In the genomic region with DNA sequence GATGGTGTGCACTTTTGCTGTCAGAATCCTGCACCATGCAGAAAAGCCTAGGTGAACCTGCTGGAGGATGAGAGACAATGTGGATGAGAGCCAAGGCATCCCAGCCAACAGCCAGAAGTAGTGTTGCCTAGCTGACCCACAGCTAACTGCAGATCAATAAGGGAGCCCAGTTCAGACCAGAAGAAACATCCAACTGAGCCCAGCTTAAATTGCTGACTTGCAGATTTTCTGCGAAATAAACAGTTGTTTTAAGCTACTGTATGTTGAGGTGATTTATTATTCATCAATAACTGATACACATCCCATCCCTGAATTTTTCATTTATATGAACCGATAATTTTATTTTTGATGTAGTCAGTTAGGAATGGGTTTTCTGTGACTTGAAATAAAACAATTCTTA, we compare ENCODE assay signal across 23 cellular contexts. TPM values are rescaled to one million over a fixed set of nuclear protein-coding genes. Genes with fewer than 3 reads are reported as not detected.
DNase-seq lines count a peak whose midpoint lies in the region; ATAC-seq, FAIRE-seq and TF ChIP-seq lines count a peak whose summit lies in the region.
"Had no signal": no experiment of that assay in that cellular context is flagged by ENCODE, and none has a peak within 500 bp of the region (broad histone marks: within the 10 kb centered on the region; RNA-seq: fewer than 3 reads in every experiment).

No MANE protein-coding gene starts in this region.

- peaks cover 14% of the 10 kb centered on the region for H3K4me1 ChIP-seq in HepG2 (ENCODE audit: insufficient read depth, low read length)
- no peaks in the 10 kb centered on the region for H3K4me1 ChIP-seq in right lobe of liver
- H3K4me1 ChIP-seq in K562 (replicated peaks in 1 of 2; ENCODE audit: control insufficient read depth in 2 of 2, insufficient read depth in 2 of 2, low read length in 2 of 2): no peaks in the 10 kb centered on the region
- H3K4me1 ChIP-seq: BE2C, BLaER1, Caco-2 had no signal

- CTCF ChIA-PET in HepG2 (lab: Yijun Ruan, JAX; ENCODE audit: low intra/inter-chr PET ratio, low total read pairs) (no interaction called here), K562 (lab: Yijun Ruan, JAX; ENCODE audit: low intra/inter-chr PET ratio) (no interaction called here)

- 66% methylated on average over 2 of the region's 2 CpGs for WGBS in HepG2 (ENCODE audit: low lambda C conversion rate)
- WGBS in right lobe of liver (ENCODE audit: insufficient coverage, low coverage, low lambda C conversion rate, missing lambda C conversion rate): 66% methylated on average over 2 of the region's 2 CpGs
- WGBS in K562 (ENCODE audit: insufficient coverage, low coverage, missing lambda C conversion rate): 0% methylated on average over 2 of the region's 2 CpGs

- no peak for FAIRE-seq in HepG2 (lab: Jason Lieb, UNC)
- FAIRE-seq in K562 (lab: Jason Lieb, UNC): no peak
- FAIRE-seq: D721Med, G401.6, GM12891, GM19239 had no signal

- no peak overlapping the region for H2AFZ ChIP-seq in HepG2 (ENCODE audit: low read length)
- no peak overlapping the region for H2AFZ ChIP-seq in K562 (ENCODE audit: low read depth, low read length)

- no peaks in the 10 kb centered on the region for H3K9me1 ChIP-seq in K562 (ENCODE audit: control insufficient read depth, insufficient read depth, low read length)

- in situ Hi-C loops in HepG2 (cut with HindIII; ENCODE audit: extremely low pct_ligation_motif_present, low pct_unique_long_range_greater_than_20kb) (no loop called here), K562 (cut with MboI) (no loop called here)

- intact Hi-C loops in HepG2 (cut with micrococcal nuclease; ENCODE audit: unreplicated experiment) (no loop called here), right lobe of liver (cut with DNase I) (no loop called here), K562 (cut with micrococcal nuclease) (no loop called here)

- TF ChIP-seq EP300 in HepG2 (IDR thresholded peaks at IDR 0.05; ENCODE audit: low read depth in 2 of 2, low read length in 2 of 2) (no peak), HepG2 (CRISPR knock-in tag; IDR thresholded peaks at IDR 0.05; ENCODE audit: borderline replicate concordance) (no peak), K562 (IDR thresholded peaks at IDR 0.05; ENCODE audit: low read length) (no peak)

- H3K9me3 ChIP-seq in HepG2 (ENCODE audit: low read length) (no peaks in the 10 kb centered on the region), right lobe of liver (no peaks in the 10 kb centered on the region), K562 (replicated peaks; ENCODE audit: control insufficient read depth, insufficient read depth, low read depth, low read length) (no peaks in the 10 kb centered on the region; the same call in 1 of the 2 replicates)
- H3K9me3 ChIP-seq: BE2C, BLaER1, Caco-2 had no signal

- H3K4me2 ChIP-seq in HepG2 (ENCODE audit: low read depth, low read length) (no peak overlapping the region), K562 (ENCODE audit: insufficient read depth, low read length) (no peak overlapping the region)
- H3K4me2 ChIP-seq: BLaER1 had no signal

- TF ChIP-seq CTCF in HepG2 (CRISPR knock-in tag; IDR thresholded peaks at IDR 0.05) (no peak), right lobe of liver (IDR thresholded peaks at IDR 0.05) (no peak), K562 (IDR thresholded peaks at IDR 0.05 in 2 of 3, conservative IDR thresholded peaks at IDR 0.05 in 1 of 3; ENCODE audit: insufficient read depth in 2 of 3, low read depth in 1 of 3, low read length in 3 of 3) (no peak)

- POLR2A ChIA-PET in HepG2 (lab: Yijun Ruan, JAX) (interaction anchor here (1.1 kb wide), 1 partner anchor 42 kb away, joined by 3 read pairs; no protein-coding TSS in a partner anchor), K562 (lab: Yijun Ruan, JAX) (no interaction called here)

- no peak for ATAC-seq in HepG2
- ATAC-seq in right lobe of liver: no peak
- no peak for ATAC-seq in K562
- ATAC-seq in GM21528 (IDR thresholded peaks at IDR 0.05; ENCODE audit: low FRiP score, unreplicated experiment): no peak
- ATAC-seq: CD8-positive, alpha-beta T cell had no signal

- BruUV-seq in HepG2 (replicated peaks; lab: Mats Ljungman, UMichigan) (no TSS peak), K562 (replicated peaks; lab: Mats Ljungman, UMichigan) (no TSS peak)

- H3K27me3 ChIP-seq in HepG2 (ENCODE audit: control insufficient read depth in 1 of 2, insufficient read depth in 2 of 2, low read length in 2 of 2) (peaks cover 0 to 7% of the 10 kb centered on the region in 2 experiments; a peak in 1 of 5 replicates), right lobe of liver (no peaks in the 10 kb centered on the region), K562 (ENCODE audit: control insufficient read depth in 2 of 2, insufficient read depth in 2 of 2, low read length in 2 of 2) (no peaks in the 10 kb centered on the region)
- H3K27me3 ChIP-seq: BE2C, BLaER1 had no signal

- no peak overlapping the region for H3K9ac ChIP-seq in HepG2 (ENCODE audit: insufficient read depth, low read depth, low read length)
- no peak overlapping the region for H3K9ac ChIP-seq in K562 (ENCODE audit: insufficient read depth in 1 of 2, low read depth in 2 of 2, low read length in 2 of 2)
- H3K9ac ChIP-seq: BLaER1 had no signal

- H3K79me2 ChIP-seq in HepG2 (ENCODE audit: insufficient read depth, low read length): no peaks in the 10 kb centered on the region
- no peaks in the 10 kb centered on the region for H3K79me2 ChIP-seq in K562 (ENCODE audit: control insufficient read depth, insufficient read depth, low read length)

- TF ChIP-seq POLR2A in HepG2 (IDR thresholded peaks at IDR 0.05; ENCODE audit: insufficient read depth in 1 of 2, low read depth in 2 of 2, low read length in 2 of 2): no peak
- no peak for TF ChIP-seq POLR2A in right lobe of liver (IDR thresholded peaks at IDR 0.05)
- TF ChIP-seq POLR2A in K562 (conservative IDR thresholded peaks at IDR 0.05): no peak

- no peak for DNase-seq in HepG2 (ENCODE audit: low spot score)
- no peak for DNase-seq in right lobe of liver
- no peak for DNase-seq in K562 (ENCODE audit: extremely low read depth in 1 of 4, low spot score in 3 of 4)
- DNase-seq in islet precursor cell: peak; percentile 1
- no peak for DNase-seq in activated naive CD4-positive, alpha-beta T cell treated with Interleukin-2 at 50 U/mL for 16 hours
- DNase-seq: ACHN; BE2C; Caco-2; Calu3; CD4-positive, alpha-beta T cell; CD8-positive, alpha-beta T cell; DMS79 treated with DMSO at 0.1 percent for 48 hours; GF-D8 had no signal

- no peak overlapping the region for H3K27ac ChIP-seq in HepG2 (ENCODE audit: extremely low read length, insufficient read depth, low read length)
- no peak overlapping the region for H3K27ac ChIP-seq in right lobe of liver
- no peak overlapping the region for H3K27ac ChIP-seq in K562 (ENCODE audit: extremely low read depth, low read depth, low read length)
- H3K27ac ChIP-seq: 22Rv1, BLaER1, C4-2B had no signal

- TF ChIP-seq RAD21 in HepG2 (CRISPR knock-in tag; IDR thresholded peaks at IDR 0.05): no peak
- TF ChIP-seq RAD21 in K562 (CRISPR knock-in tag; conservative IDR thresholded peaks at IDR 0.05 in 1 of 2, IDR thresholded peaks at IDR 0.05 in 1 of 2): no peak

- no peaks in the 10 kb centered on the region for H4K20me1 ChIP-seq in HepG2 (ENCODE audit: insufficient read depth, low read length)
- H4K20me1 ChIP-seq in K562 (replicated peaks; ENCODE audit: control insufficient read depth, insufficient read depth, low read length): no peaks in the 10 kb centered on the region; the same call in 1 of the 2 replicates
- H4K20me1 ChIP-seq: BLaER1 had no signal

- H3K4me3 ChIP-seq in HepG2 (replicated peaks in 1 of 3; ENCODE audit: insufficient read depth in 1 of 3, low read depth in 2 of 3, low read length in 3 of 3) (no peak overlapping the region), right lobe of liver (no peak overlapping the region), K562 (no peak overlapping the region)
- H3K4me3 ChIP-seq: BLaER1 had no signal

- H3K36me3 ChIP-seq in HepG2 (replicated peaks in 1 of 2; ENCODE audit: control insufficient read depth in 1 of 2, insufficient read depth in 2 of 2, low read length in 2 of 2) (no peaks in the 10 kb centered on the region), right lobe of liver (no peaks in the 10 kb centered on the region), K562 (ENCODE audit: control insufficient read depth, insufficient read depth, low read length) (no peaks in the 10 kb centered on the region)
- H3K36me3 ChIP-seq: BE2C, BLaER1 had no signal

RNA-seq across cellular contexts. Expression of a gene that starts 39.2 kb away (rescaled TPM):
- 12.1 and 14.5 TPM in 2 replicates for total RNA-seq in HepG2 (2016; rRNA removed; fragmentation: Illumina TruSeq; extraction: Trizol)
- 19.7 and 21.7 TPM in 2 replicates for total RNA-seq in HepG2 (2016; cell fraction: cytosol; rRNA removed; fragmentation: Illumina TruSeq; extraction: Trizol; ENCODE audit: low read depth)
- 11.6 and 15.0 TPM in 2 replicates for total RNA-seq in HepG2 (2016; cell fraction: insoluble cytoplasmic fraction; rRNA removed; fragmentation: Illumina TruSeq; extraction: Trizol)
- total RNA-seq in HepG2 (2016; cell fraction: membrane; rRNA removed; fragmentation: Illumina TruSeq; extraction: Trizol): 14.2 and 14.5 TPM in 2 replicates
- 17.7 and 24.3 TPM in 2 replicates for total RNA-seq in HepG2 (2016; cell fraction: nucleus; rRNA removed; fragmentation: Illumina TruSeq; extraction: Trizol)
- polyA plus RNA-seq in HepG2 (2011; rRNA removed): 95.6 and 98.6 TPM in 2 replicates
- polyA plus RNA-seq in HepG2 (2011; cell fraction: cytosol; rRNA removed): 53.0 and 61.5 TPM in 2 replicates
- 59.3 and 60.8 TPM in 2 replicates for polyA plus RNA-seq in HepG2 (2011; cell fraction: nucleus; rRNA removed)
- polyA plus RNA-seq in HepG2 (2012): 60.3 and 93.0 TPM in 2 replicates
- polyA plus RNA-seq in HepG2 (2016; cell fraction: cytosol; fragmentation: Illumina TruSeq; extraction: Trizol; ENCODE audit: low read depth): 4.5 and 4.7 TPM in 2 replicates
- polyA plus RNA-seq in HepG2 (2016; cell fraction: insoluble cytoplasmic fraction; fragmentation: Illumina TruSeq; extraction: Trizol; ENCODE audit: low read depth): 36.1 and 46.4 TPM in 2 replicates
- polyA plus RNA-seq in HepG2 (2016; cell fraction: membrane; fragmentation: Illumina TruSeq; extraction: Trizol; ENCODE audit: low read depth): 16.2 and 16.6 TPM in 2 replicates
- 26.4 and 30.3 TPM in 2 replicates for polyA plus RNA-seq in HepG2 (2016; cell fraction: nucleus; fragmentation: Illumina TruSeq; extraction: Trizol; ENCODE audit: insufficient read depth, low read depth)
- 0.42 and 283 TPM in 2 replicates for polyA minus RNA-seq in HepG2 (2011; rRNA and poly(A)+ RNA removed; ENCODE audit: low replicate concordance)
- polyA minus RNA-seq in HepG2 (2011; cell fraction: cytosol; rRNA and poly(A)+ RNA removed): 65.9 and 72.3 TPM in 2 replicates
- 122 and 148 TPM in 2 replicates for polyA minus RNA-seq in HepG2 (2011; cell fraction: nucleus; rRNA and poly(A)+ RNA removed)
- total RNA-seq in right lobe of liver: 1 to 10 TPM in 5 of 6 experiments, under 1 TPM in 1; 0.92 to 5.8 (median 3.6) TPM
- not detected in 2 replicates for total RNA-seq in K562 (2011; cell fraction: chromatin; rRNA removed; ENCODE audit: low replicate concordance)
- total RNA-seq in K562 (2011; cell fraction: nucleolus; rRNA removed): not detected in 2 replicates
- total RNA-seq in K562 (2011; cell fraction: nucleoplasm; rRNA removed): not detected in 2 replicates
- not detected in 2 replicates for total RNA-seq in K562 (2014; rRNA removed)
- total RNA-seq in K562 (2014; rRNA removed; fragmentation: Illumina TruSeq; extraction: Trizol): not detected in 2 replicates
- not detected in 2 replicates for total RNA-seq in K562 (2015; rRNA removed; fragmentation: Illumina TruSeq; extraction: Trizol)
- total RNA-seq in K562 (2021): 0.18 TPM in 1 of 2 replicates, not detected in the other
- not detected in 2 replicates for polyA plus RNA-seq in K562 (2011; rRNA removed)
- polyA plus RNA-seq in K562 (2011; cell fraction: cytosol; rRNA removed): not detected in 2 replicates
- not detected in 2 replicates for polyA plus RNA-seq in K562 (2011; cell fraction: nucleus; rRNA removed)
- not detected in 2 replicates for polyA plus RNA-seq in K562 (2012)
- not detected in 2 replicates for polyA plus RNA-seq in K562 (2014; fragmentation: Illumina TruSeq; extraction: Trizol)
- polyA plus RNA-seq in K562 (2014; fragmentation: Nextera tagmentation; extraction: Ambion mirVana): not detected
- not detected in 2 replicates for polyA plus RNA-seq in K562 (2014; rRNA removed)
- not detected in 2 replicates for polyA minus RNA-seq in K562 (2011; rRNA and poly(A)+ RNA removed)
- polyA minus RNA-seq in K562 (2011; cell fraction: cytosol; rRNA and poly(A)+ RNA removed): not detected in 2 replicates
- polyA minus RNA-seq in K562 (2011; cell fraction: nucleus; rRNA and poly(A)+ RNA removed): not detected in 2 replicates
- total RNA-seq: A172; CD4-positive, alpha-beta T cell; CD8-positive, alpha-beta T cell had no signal
- polyA plus RNA-seq: AG04450 had no signal
